ENCODE assay signal across 26 cellular contexts in the genomic region with DNA sequence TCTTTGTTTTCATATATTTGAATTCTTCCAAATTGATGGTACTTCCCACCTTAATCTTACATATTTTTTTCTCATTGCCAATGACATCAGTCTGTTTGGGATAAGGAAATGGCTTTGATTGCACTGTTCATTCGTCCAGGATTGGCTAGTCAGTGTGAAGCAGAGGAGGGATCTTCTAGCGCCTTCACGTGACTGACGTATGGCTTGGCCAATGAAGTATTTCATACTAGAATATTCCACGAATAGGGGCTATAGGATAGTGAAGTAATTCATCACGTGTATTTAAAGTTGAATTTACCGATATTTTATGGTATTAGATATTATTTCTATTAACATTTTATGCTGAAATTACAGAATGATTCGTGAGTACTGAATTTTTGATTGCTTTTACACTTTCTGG.
A peak's percentile ranks its signal among the peaks of the same experiment; 100 is the strongest.
DNase-seq lines count a peak whose midpoint lies in the region; ATAC-seq and TF ChIP-seq lines count a peak whose summit lies in the region.
"Had no signal": no experiment of that assay in that cellular context is flagged by ENCODE, and none has a peak within 500 bp of the region (broad histone marks: within the 10 kb centered on the region; RNA-seq: fewer than 3 reads in every experiment).

No MANE protein-coding gene starts in this region.

- POLR2A ChIA-PET in HEK293T (lab: Yijun Ruan, JAX) (no interaction called here), WTC11 (lab: Charles Lee) (no interaction called here)

- H3K9me2 ChIP-seq in Karpas-422 (replicated peaks; ENCODE audit: insufficient read depth, low read length), result peaks cover 4% of the 10 kb centered on the region; the same call in 1 of the 2 replicates

- H3K27ac ChIP-seq in testis, result no peak overlapping the region
- H3K27ac ChIP-seq in esophagus squamous epithelium, result no peak overlapping the region
- no peak overlapping the region for H3K27ac ChIP-seq in Karpas-422 (ENCODE audit: low read length)
- H3K27ac ChIP-seq: BLaER1 had no signal

- no peak overlapping the region for H3K4me2 ChIP-seq in Karpas-422 (ENCODE audit: low read depth, low read length, poor library complexity, severe bottlenecking)
- H3K4me2 ChIP-seq: BLaER1 had no signal

- WGBS in testis, 2 donors, result 59% methylated on average over 8 of the region's 8 CpGs
- WGBS in esophagus squamous epithelium, 2 donors, result 83% methylated on average over 8 of the region's 8 CpGs

- no peaks in the 10 kb centered on the region for H4K20me1 ChIP-seq in Karpas-422 (ENCODE audit: insufficient read depth, low read depth, low read length)
- H4K20me1 ChIP-seq: BLaER1 had no signal

- H3K36me3 Mint-ChIP-seq in WTC11 (no peaks in the 10 kb centered on the region), endothelial cell (ENCODE audit: low read depth, unreplicated experiment) (no peaks in the 10 kb centered on the region)
- H3K36me3 Mint-ChIP-seq: CD14-positive monocyte; CD4-positive, alpha-beta memory T cell; CD4-positive, CD25-positive, alpha-beta regulatory T cell; CD8-positive, alpha-beta memory T cell had no signal

- intact Hi-C loops in testis (cut with DNase I; ENCODE audit: low total_unique reads), result no loop called here
- intact Hi-C loops in esophagus squamous epithelium (cut with DNase I), result no loop called here

- H3K9me3 ChIP-seq in testis (no peaks in the 10 kb centered on the region), esophagus squamous epithelium (no peaks in the 10 kb centered on the region), Karpas-422 (ENCODE audit: low read length) (no peaks in the 10 kb centered on the region)
- H3K9me3 ChIP-seq: BE2C, BLaER1 had no signal

- H3K27me3 Mint-ChIP-seq in WTC11 (ENCODE audit: low read depth) (peaks cover 3% of the 10 kb centered on the region; the same call in 1 of the 2 replicates), endothelial cell (ENCODE audit: unreplicated experiment) (no peaks in the 10 kb centered on the region)
- H3K27me3 Mint-ChIP-seq: CD4-positive, alpha-beta memory T cell; CD4-positive, CD25-positive, alpha-beta regulatory T cell; CD8-positive, alpha-beta memory T cell had no signal

- peaks cover 8% of the 10 kb centered on the region for H3K4me1 Mint-ChIP-seq in WTC11
- H3K4me1 Mint-ChIP-seq in endothelial cell (ENCODE audit: unreplicated experiment), result peaks cover 16% of the 10 kb centered on the region
- H3K4me1 Mint-ChIP-seq: CD14-positive monocyte; CD4-positive, alpha-beta memory T cell; CD4-positive, CD25-positive, alpha-beta regulatory T cell; CD8-positive, alpha-beta memory T cell had no signal

- H3K27me3 ChIP-seq in testis, result no peaks in the 10 kb centered on the region
- H3K27me3 ChIP-seq in esophagus squamous epithelium, result no peaks in the 10 kb centered on the region
- H3K27me3 ChIP-seq in Karpas-422 (ENCODE audit: low read length), result no peaks in the 10 kb centered on the region
- H3K27me3 ChIP-seq: BE2C, BLaER1 had no signal

- TF ChIP-seq CTCF in WTC11 (IDR thresholded peaks at IDR 0.05), result no peak
- TF ChIP-seq CTCF in endothelial cell (IDR thresholded peaks at IDR 0.05; ENCODE audit: unreplicated experiment), result no peak
- no peak for TF ChIP-seq CTCF in testis (IDR thresholded peaks at IDR 0.05)
- no peak for TF ChIP-seq CTCF in esophagus squamous epithelium (IDR thresholded peaks at IDR 0.05)

- CTCF ChIA-PET in HEK293T (lab: Yijun Ruan, JAX), result interaction anchor here (0.9 kb wide), 1 partner anchor 10 kb away, joined by 4 read pairs; no protein-coding TSS in a partner anchor
- CTCF ChIA-PET in WTC11 (lab: Charles Lee), result interaction anchor here (0.7 kb wide), 1 partner anchor 1102 kb away, joined by 3 read pairs; no protein-coding TSS in a partner anchor

- H3K4me3 ChIP-seq in testis (no peak overlapping the region), esophagus squamous epithelium (no peak overlapping the region), Karpas-422 (ENCODE audit: low read length) (no peak overlapping the region)
- H3K4me3 ChIP-seq: BLaER1, GM12878 had no signal

- H3K4me3 Mint-ChIP-seq in WTC11 (no peak overlapping the region), endothelial cell (ENCODE audit: unreplicated experiment) (no peak overlapping the region)
- H3K4me3 Mint-ChIP-seq: CD14-positive monocyte; CD4-positive, alpha-beta memory T cell; CD4-positive, CD25-positive, alpha-beta regulatory T cell; CD8-positive, alpha-beta memory T cell had no signal

- no peak for DNase-seq in HEK293T (ENCODE audit: extremely low spot score)
- no peak for DNase-seq in WTC11 (ENCODE audit: low spot score)
- DNase-seq in endothelial cell (ENCODE audit: low spot score), result no peak
- DNase-seq in testis, result peak; percentile 28
- DNase-seq in esophagus squamous epithelium (lab: John Stamatoyannopoulos, UW), result no peak
- DNase-seq in Karpas-422, result no peak
- DNase-seq: 8988T; ACHN; BE2C; C1 segment of cervical spinal cord; CD4-positive, alpha-beta memory T cell; CD4-positive, CD25-positive, alpha-beta regulatory T cell; CD8-positive, alpha-beta memory T cell; COR-L47; DMS 273 treated with DMSO at 0.1 percent for 48 hours; DMS153; DMS53; DMS79; DND-41; EL; GDM1 had no signal

- ATAC-seq in WTC11 (peak; percentile 46), GM19324 (IDR thresholded peaks at IDR 0.05; ENCODE audit: low FRiP score, unreplicated experiment) (no peak), HG02852 (IDR thresholded peaks at IDR 0.05; ENCODE audit: unreplicated experiment) (no peak)
- ATAC-seq: GM12878 had no signal

- 0 out of 2 replicates have a peak, but pooled peaks cover 3% of the 10 kb centered on the region for H3K9me3 Mint-ChIP-seq in WTC11
- H3K9me3 Mint-ChIP-seq in endothelial cell (ENCODE audit: unreplicated experiment), result no peaks in the 10 kb centered on the region

- TF ChIP-seq POLR2A in testis (IDR thresholded peaks at IDR 0.05), result no peak
- no peak for TF ChIP-seq POLR2A in esophagus squamous epithelium (IDR thresholded peaks at IDR 0.05)

- no peak overlapping the region for H2AFZ ChIP-seq in Karpas-422 (ENCODE audit: low read length)

- H3K36me3 ChIP-seq in testis (ENCODE audit: low read depth, missing control alignments) (no peaks in the 10 kb centered on the region), esophagus squamous epithelium (no peaks in the 10 kb centered on the region), Karpas-422 (ENCODE audit: insufficient read depth, low read length) (no peaks in the 10 kb centered on the region)
- H3K36me3 ChIP-seq: BE2C, BLaER1 had no signal

- no peaks in the 10 kb centered on the region for H3K79me2 ChIP-seq in Karpas-422 (ENCODE audit: low read length)

- H3K27ac Mint-ChIP-seq in WTC11 (no peak overlapping the region), endothelial cell (ENCODE audit: unreplicated experiment) (peak overlapping the region; percentile 89)
- H3K27ac Mint-ChIP-seq: CD14-positive monocyte; CD4-positive, alpha-beta memory T cell; CD4-positive, CD25-positive, alpha-beta regulatory T cell; CD8-positive, alpha-beta memory T cell had no signal

- H3K4me1 ChIP-seq in testis (no peaks in the 10 kb centered on the region), esophagus squamous epithelium (no peaks in the 10 kb centered on the region), Karpas-422 (ENCODE audit: low read length) (no peaks in the 10 kb centered on the region)
- H3K4me1 ChIP-seq: BLaER1 had no signal

- H3K9ac ChIP-seq in Karpas-422 (ENCODE audit: low read length), result no peak overlapping the region
- H3K9ac ChIP-seq: BLaER1 had no signal

TF ChIP-seq in HEK293T, 16 proteins besides CTCF, POLR2A, EP300 and RAD21:
- no peak for TF ChIP-seq ARNT (IDR thresholded peaks at IDR 0.05)
- peak; percentile 52 for TF ChIP-seq PKNOX1 (IDR thresholded peaks at IDR 0.05)

TF ChIP-seq in WTC11, 78 proteins besides CTCF, POLR2A, EP300 and RAD21:
- TF ChIP-seq JAZF1 (CRISPR knock-in tag; IDR thresholded peaks at IDR 0.05) (no peak), ATF2 (CRISPR knock-in tag; IDR thresholded peaks at IDR 0.05; ENCODE audit: borderline replicate concordance, low read depth) (no peak), ZNF671 (CRISPR knock-in tag; IDR thresholded peaks at IDR 0.05) (no peak), GTF2I (CRISPR knock-in tag; conservative IDR thresholded peaks at IDR 0.05) (no peak)
- TF ChIP-seq, protein P1, sequence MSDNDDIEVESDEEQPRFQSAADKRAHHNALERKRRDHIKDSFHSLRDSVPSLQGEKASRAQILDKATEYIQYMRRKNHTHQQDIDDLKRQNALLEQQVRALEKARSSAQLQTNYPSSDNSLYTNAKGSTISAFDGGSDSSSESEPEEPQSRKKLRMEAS (CRISPR knock-in tag; IDR thresholded peaks at IDR 0.05), result no peak
- TF ChIP-seq, protein P2, sequence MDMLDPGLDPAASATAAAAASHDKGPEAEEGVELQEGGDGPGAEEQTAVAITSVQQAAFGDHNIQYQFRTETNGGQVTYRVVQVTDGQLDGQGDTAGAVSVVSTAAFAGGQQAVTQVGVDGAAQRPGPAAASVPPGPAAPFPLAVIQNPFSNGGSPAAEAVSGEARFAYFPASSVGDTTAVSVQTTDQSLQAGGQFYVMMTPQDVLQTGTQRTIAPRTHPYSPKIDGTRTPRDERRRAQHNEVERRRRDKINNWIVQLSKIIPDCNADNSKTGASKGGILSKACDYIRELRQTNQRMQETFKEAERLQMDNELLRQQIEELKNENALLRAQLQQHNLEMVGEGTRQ (CRISPR knock-in tag; IDR thresholded peaks at IDR 0.05), result no peak
